Comparison of ENCODE assay signal across 11 cellular contexts in genomic region chr11:64849600-64850356, GRCh38. TPM values are rescaled to one million over a fixed set of nuclear protein-coding genes. Genes with fewer than 3 reads are reported as not detected.
A peak's percentile ranks its signal among the peaks of the same experiment; 100 is the strongest.
DNase-seq lines count a peak whose midpoint lies in the region; ATAC-seq and TF ChIP-seq lines count a peak whose summit lies in the region.
"Had no signal": no experiment of that assay in that cellular context is flagged by ENCODE, and none has a peak within 500 bp of the region (broad histone marks: within the 10 kb centered on the region; RNA-seq: fewer than 3 reads in every experiment).

No MANE protein-coding gene starts in this region.

- intact Hi-C loops in Panc1 (cut with micrococcal nuclease; ENCODE audit: unreplicated experiment): loop anchor here (5.0 to 10.0 kb wide), 3 partner anchors 148 to 265 kb away; partner anchors contain the start of genes BATF2, SNX15, TM7SF2 and ZNHIT2

- no peaks in the 10 kb centered on the region for H3K9me3 Mint-ChIP-seq in stimulated activated naive B cell treated with anti-CD40 and anti-IgM and Interleukin-4, amounts not matched to agents 10 μg/mL and 1 μg/mL and 100 μg/mL, for 72 hours
- H3K9me3 Mint-ChIP-seq: brain had no signal

- no TSS peak for BruUV-seq in Panc1 (replicated peaks; lab: Mats Ljungman, UMichigan)

- H3K27ac ChIP-seq in Panc1 (ENCODE audit: low read length): peak overlapping the region; percentile 81
- H3K27ac ChIP-seq in cardiac muscle cell: no peak overlapping the region
- H3K27ac ChIP-seq: 22Rv1 had no signal

- TF ChIP-seq CTCF in Panc1 (IDR thresholded peaks at IDR 0.05) (no peak), cardiac muscle cell (IDR thresholded peaks at IDR 0.05; ENCODE audit: low read depth, low read length) (peak; percentile 34)

- H3K36me3 ChIP-seq in Panc1 (ENCODE audit: control insufficient read depth, insufficient read depth, low read length) (no peaks in the 10 kb centered on the region; the same call in 1 of the 2 replicates), cardiac muscle cell (no peaks in the 10 kb centered on the region)

- H3K4me1 ChIP-seq in Panc1 (ENCODE audit: control insufficient read depth, insufficient read depth, low read length) (peaks cover 71% of the 10 kb centered on the region), cardiac muscle cell (ENCODE audit: low read depth) (peaks cover 6% of the 10 kb centered on the region)

- H3K4me3 ChIP-seq in Panc1 (ENCODE audit: low read depth in 2 of 2, low read length in 2 of 2) (no peak overlapping the region), cardiac muscle cell (no peak overlapping the region)

- peak overlapping the region; percentile 23 to 35 for H3K4me3 Mint-ChIP-seq in stimulated activated naive B cell treated with anti-CD40 and anti-IgM and Interleukin-4, amounts not matched to agents 10 μg/mL and 1 μg/mL and 100 μg/mL, for 72 hours
- H3K4me3 Mint-ChIP-seq: brain had no signal

- no peaks in the 10 kb centered on the region for H3K27me3 ChIP-seq in Panc1 (ENCODE audit: control insufficient read depth, insufficient read depth, low read length)
- H3K27me3 ChIP-seq in cardiac muscle cell: no peaks in the 10 kb centered on the region

- H3K9me3 ChIP-seq in Panc1 (ENCODE audit: control insufficient read depth, insufficient read depth, low read depth, low read length): no peaks in the 10 kb centered on the region
- no peaks in the 10 kb centered on the region for H3K9me3 ChIP-seq in cardiac muscle cell (ENCODE audit: low read depth)

- ATAC-seq in Panc1 (no peak), HG03159 (IDR thresholded peaks at IDR 0.05; ENCODE audit: unreplicated experiment) (no peak), SK-N-SH treated with all-trans-retinoic acid at 6 μM for 48 hours (no peak)
- no peak for ATAC-seq in stimulated activated naive B cell treated with anti-CD40 and anti-IgM and Interleukin-4, amounts not matched to agents 10 μg/mL and 1 μg/mL and 100 μg/mL, for 72 hours (replicated peaks)

- H3K27me3 Mint-ChIP-seq in stimulated activated naive B cell treated with anti-CD40 and anti-IgM and Interleukin-4, amounts not matched to agents 10 μg/mL and 1 μg/mL and 100 μg/mL, for 72 hours: no peaks in the 10 kb centered on the region

- peak overlapping the region; percentile 76 for H3K27ac Mint-ChIP-seq in stimulated activated naive B cell treated with anti-CD40 and anti-IgM and Interleukin-4, amounts not matched to agents 10 μg/mL and 1 μg/mL and 100 μg/mL, for 72 hours

- POLR2A ChIA-PET in Panc1 (lab: Charles Lee): interaction anchor here (0.6 kb wide), 4 partner anchors 37 to 246 kb away, joined by 3 to 4 read pairs (median 3); partner anchors contain the start of gene VPS51

- peaks cover 62 to 83% of the 10 kb centered on the region in 2 donors for H3K4me1 Mint-ChIP-seq in stimulated activated naive B cell treated with anti-CD40 and anti-IgM and Interleukin-4, amounts not matched to agents 10 μg/mL and 1 μg/mL and 100 μg/mL, for 72 hours

- in situ Hi-C loops in Panc1 (cut with HindIII; ENCODE audit: low pct_unique_long_range_greater_than_20kb, low sequenced_read_pairs): no loop called here

- CTCF ChIA-PET in Panc1 (lab: Charles Lee): interaction anchor here (0.6 to 3.2 kb wide), 6 partner anchors 19 to 311 kb away, joined by 3 to 16 read pairs (median 4); partner anchors contain the start of gene ZNHIT2

- peak; percentile 37 to 68 for DNase-seq in NCI-H524 (lab: John Stamatoyannopoulos, UW)
- DNase-seq in NCI-H524 treated with DMSO at 0.1 percent for 48 hours (lab: John Stamatoyannopoulos, UW): no peak
- no peak for DNase-seq in Panc1 (ENCODE audit: low read depth, low spot score)
- peak in 1 of 2 donors; percentile 76 for DNase-seq in cardiac muscle cell (ENCODE audit: low read depth in 1 of 2, low spot score in 1 of 2)
- no peak for DNase-seq in stimulated activated naive B cell treated with anti-CD40 and anti-IgM and Interleukin-4, amounts not matched to agents 10 μg/mL and 1 μg/mL and 100 μg/mL, for 72 hours
- no peak for DNase-seq in OCI-M2 (lab: John Stamatoyannopoulos, UW; ENCODE audit: unreplicated experiment)
- DNase-seq: GOT3 had no signal

- H3K36me3 Mint-ChIP-seq in stimulated activated naive B cell treated with anti-CD40 and anti-IgM and Interleukin-4, amounts not matched to agents 10 μg/mL and 1 μg/mL and 100 μg/mL, for 72 hours: peaks cover 21 to 26% of the 10 kb centered on the region in 2 donors

TF ChIP-seq in SK-N-SH treated with all-trans-retinoic acid at 6 μM for 48 hours, 23 proteins besides CTCF, POLR2A, EP300 and RAD21:
- TF ChIP-seq PPARA (CRISPR knock-in tag; IDR thresholded peaks at IDR 0.05; ENCODE audit: borderline replicate concordance) (no peak), ESRRG (CRISPR knock-in tag; IDR thresholded peaks at IDR 0.05) (no peak), ZFP3 (CRISPR knock-in tag; IDR thresholded peaks at IDR 0.05) (no peak), ZFP30 (CRISPR knock-in tag; IDR thresholded peaks at IDR 0.05) (no peak), RARB (CRISPR knock-in tag; IDR thresholded peaks at IDR 0.05) (no peak), OSR1 (CRISPR knock-in tag; IDR thresholded peaks at IDR 0.05) (no peak), GLIS3 (CRISPR knock-in tag; IDR thresholded peaks at IDR 0.05) (no peak), ZNF565 (CRISPR knock-in tag; conservative IDR thresholded peaks at IDR 0.05; ENCODE audit: low read depth) (no peak), SNAI2 (CRISPR knock-in tag; IDR thresholded peaks at IDR 0.05) (no peak), ZNF70 (CRISPR knock-in tag; IDR thresholded peaks at IDR 0.05) (no peak), TOX (CRISPR knock-in tag; IDR thresholded peaks at IDR 0.05; ENCODE audit: borderline replicate concordance) (no peak)
- TF ChIP-seq, protein P1, sequence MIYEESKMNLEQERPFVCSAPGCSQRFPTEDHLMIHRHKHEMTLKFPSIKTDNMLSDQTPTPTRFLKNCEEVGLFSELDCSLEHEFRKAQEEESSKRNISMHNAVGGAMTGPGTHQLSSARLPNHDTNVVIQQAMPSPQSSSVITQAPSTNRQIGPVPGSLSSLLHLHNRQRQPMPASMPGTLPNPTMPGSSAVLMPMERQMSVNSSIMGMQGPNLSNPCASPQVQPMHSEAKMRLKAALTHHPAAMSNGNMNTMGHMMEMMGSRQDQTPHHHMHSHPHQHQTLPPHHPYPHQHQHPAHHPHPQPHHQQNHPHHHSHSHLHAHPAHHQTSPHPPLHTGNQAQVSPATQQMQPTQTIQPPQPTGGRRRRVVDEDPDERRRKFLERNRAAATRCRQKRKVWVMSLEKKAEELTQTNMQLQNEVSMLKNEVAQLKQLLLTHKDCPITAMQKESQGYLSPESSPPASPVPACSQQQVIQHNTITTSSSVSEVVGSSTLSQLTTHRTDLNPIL (CRISPR knock-in tag; IDR thresholded peaks at IDR 0.05; ENCODE audit: low read depth): no peak

RNA-seq across cellular contexts. Expression of gene CDC42BPG, which starts 5.3 kb away (rescaled TPM):
- total RNA-seq in Panc1 (2021; ENCODE audit: unreplicated experiment) (4.1 TPM), cardiac muscle cell (4.6 and 10.1 TPM in 2 replicates)
- 3.1 TPM for polyA plus RNA-seq in Panc1 (2012; ENCODE audit: insufficient read length)
- 2.2 and 3.5 TPM in 2 replicates for polyA plus RNA-seq in cardiac muscle cell

RNA-seq across cellular contexts. Expression of gene EHD1, which starts 28.6 kb away (rescaled TPM):
- total RNA-seq in Panc1 (2021; ENCODE audit: unreplicated experiment) (186 TPM), cardiac muscle cell (119 and 160 TPM in 2 replicates)
- polyA plus RNA-seq in Panc1 (2012; ENCODE audit: insufficient read length): 280 TPM
- 57.4 and 70.0 TPM in 2 replicates for polyA plus RNA-seq in cardiac muscle cell

RNA-seq across cellular contexts. Expression of gene MEN1, which starts 39.4 kb away (rescaled TPM):
- total RNA-seq in Panc1 (2021; ENCODE audit: unreplicated experiment): 54.5 TPM
- 84.8 TPM for polyA plus RNA-seq in Panc1 (2012; ENCODE audit: insufficient read length)
- 26.7 and 27.7 TPM in 2 replicates for total RNA-seq in cardiac muscle cell
- polyA plus RNA-seq in cardiac muscle cell: 57.5 and 62.1 TPM in 2 replicates

RNA-seq across cellular contexts. Expression of gene MAP4K2, which starts 46.8 kb away (rescaled TPM):
- 46.4 TPM for total RNA-seq in Panc1 (2021; ENCODE audit: unreplicated experiment)
- 57.8 TPM for polyA plus RNA-seq in Panc1 (2012; ENCODE audit: insufficient read length)
- 24.3 and 35.9 TPM in 2 replicates for total RNA-seq in cardiac muscle cell
- 16.1 and 31.1 TPM in 2 replicates for polyA plus RNA-seq in cardiac muscle cell

Comparison
In these comparisons a context has a peak if more than half of its experiments do, and no peak if none do; other contexts are left out.
1. DNase-seq: peak in NCI-H524 (2 of 2); none in NCI-H524 treated with DMSO at 0.1 percent for 48 hours (single experiment), Panc1 (single experiment), stimulated activated naive B cell treated with anti-CD40 and anti-IgM and Interleukin-4, amounts not matched to agents 10 μg/mL and 1 μg/mL and 100 μg/mL, for 72 hours (single experiment) and OCI-M2 (single experiment).